ENCODE assay signal across 8 cellular contexts in genomic region chr18:45775726-45776125, GRCh38. TPM values are rescaled to one million over a fixed set of nuclear protein-coding genes. Genes with fewer than 3 reads are reported as not detected.
A peak's percentile ranks its signal among the peaks of the same experiment; 100 is the strongest.
DNase-seq lines count a peak whose midpoint lies in the region; TF ChIP-seq lines count a peak whose summit lies in the region.

No MANE protein-coding gene starts in this region.

- TF ChIP-seq EP300 in transverse colon (IDR thresholded peaks at IDR 0.05; ENCODE audit: low read depth), result no peak

- H3K4me1 Mint-ChIP-seq in activated naive CD4-positive, alpha-beta T cell treated with anti-CD3 and anti-CD28 coated beads for 36 hours (ENCODE audit: low read depth), result peaks cover 10% of the 10 kb centered on the region

- in situ Hi-C loops in transverse colon (cut with MboI; ENCODE audit: low pct_ligation_motif_present in 1 of 4, low pct_unique_long_range_greater_than_20kb in 1 of 4, low sequenced_read_pairs in 3 of 4), result no loop called here

- peak overlapping the region; percentile 95 for H3K9ac ChIP-seq in mesendoderm (ENCODE audit: low read length)

- no peaks in the 10 kb centered on the region for H3K36me3 ChIP-seq in breast epithelium
- H3K36me3 ChIP-seq in mesendoderm (ENCODE audit: control insufficient read depth, insufficient read depth, low read length), result no peaks in the 10 kb centered on the region
- no peaks in the 10 kb centered on the region for H3K36me3 ChIP-seq in transverse colon

- H3K9me3 ChIP-seq in breast epithelium (no peaks in the 10 kb centered on the region), transverse colon (no peaks in the 10 kb centered on the region)

- H2AK5ac ChIP-seq in mesendoderm (ENCODE audit: low read length), result no peak overlapping the region

- peak overlapping the region; percentile 79 to 88 for H3K27ac ChIP-seq in breast epithelium
- no peak overlapping the region for H3K27ac ChIP-seq in mesendoderm (ENCODE audit: low read depth, low read length)
- H3K27ac ChIP-seq in transverse colon, result peak overlapping the region; percentile 46 to 65 (median 53)

- H3K4me2 ChIP-seq in mesendoderm (ENCODE audit: low read length), result peak overlapping the region; percentile 65

- H3K27me3 ChIP-seq in breast epithelium (no peaks in the 10 kb centered on the region), mesendoderm (ENCODE audit: insufficient read depth, low read length, poor library complexity) (no peaks in the 10 kb centered on the region), transverse colon (peaks cover 15% of the 10 kb centered on the region)

- no peak overlapping the region for H3K27ac Mint-ChIP-seq in activated naive CD4-positive, alpha-beta T cell treated with anti-CD3 and anti-CD28 coated beads for 36 hours

- no peaks in the 10 kb centered on the region for H3K79me1 ChIP-seq in mesendoderm (ENCODE audit: low read length)

- CTCF ChIA-PET in activated naive CD4-positive, alpha-beta T cell treated with anti-CD3 and anti-CD28 coated beads for 36 hours (lab: Charles Lee), result interaction anchor here (0.9 to 1.5 kb wide), 7 partner anchors 8 to 110 kb away, joined by 3 to 7 read pairs (median 4); no protein-coding TSS in a partner anchor

- no peak for DNase-seq in activated naive CD4-positive, alpha-beta T cell treated with anti-CD3 and anti-CD28 coated beads for 36 hours
- DNase-seq in activated naive CD4-positive, alpha-beta T cell treated with anti-CD3 and anti-CD28 coated beads, Interleukin-2, amount 50 U/mL, for 16 hours, result no peak
- DNase-seq in breast epithelium (ENCODE audit: low spot score in 2 of 2) (no peak), mesendoderm (peak; percentile 33), transverse colon (no peak), A172 (ENCODE audit: low spot score) (no peak), CD1c-positive myeloid dendritic cell (ENCODE audit: extremely low spot score) (no peak), SHP77 treated with DMSO at 0.1 percent for 48 hours (lab: John Stamatoyannopoulos, UW) (no peak)

- no peaks in the 10 kb centered on the region for H3K79me2 ChIP-seq in mesendoderm (ENCODE audit: control insufficient read depth, insufficient read depth, low read length)

- peak overlapping the region; percentile 7 for H4K8ac ChIP-seq in mesendoderm (ENCODE audit: low read depth, low read length)

- peak overlapping the region; percentile 79 for H3K4me3 Mint-ChIP-seq in activated naive CD4-positive, alpha-beta T cell treated with anti-CD3 and anti-CD28 coated beads for 36 hours

- no peak overlapping the region for H4K5ac ChIP-seq in mesendoderm (ENCODE audit: low read length)

- peak overlapping the region; percentile 65 to 82 (median 71) for H3K4me3 ChIP-seq in breast epithelium
- H3K4me3 ChIP-seq in mesendoderm (ENCODE audit: low read length), result peak overlapping the region; percentile 77
- H3K4me3 ChIP-seq in transverse colon, result peak overlapping the region; percentile 43 to 53 (median 46)

- H3K23ac ChIP-seq in mesendoderm (ENCODE audit: low read length), result no peak overlapping the region

- H3K56ac ChIP-seq in mesendoderm (ENCODE audit: low read length), result peak overlapping the region; percentile 97

- H3K18ac ChIP-seq in mesendoderm (ENCODE audit: low read length), result peak overlapping the region; percentile 91

- no peaks in the 10 kb centered on the region for H3K36me3 Mint-ChIP-seq in activated naive CD4-positive, alpha-beta T cell treated with anti-CD3 and anti-CD28 coated beads for 36 hours (ENCODE audit: low read depth)

- H2BK5ac ChIP-seq in mesendoderm (ENCODE audit: low read length), result no peak overlapping the region

- peaks cover 7% of the 10 kb centered on the region for H3K27me3 Mint-ChIP-seq in activated naive CD4-positive, alpha-beta T cell treated with anti-CD3 and anti-CD28 coated beads for 36 hours (ENCODE audit: low read depth)

- TF ChIP-seq POLR2A in breast epithelium (IDR thresholded peaks at IDR 0.05) (no peak), transverse colon (IDR thresholded peaks at IDR 0.05) (no peak)

- H3K4ac ChIP-seq in mesendoderm (ENCODE audit: low read depth, low read length), result peak overlapping the region; percentile 20

- H3K4me1 ChIP-seq in breast epithelium (no peaks in the 10 kb centered on the region), mesendoderm (ENCODE audit: control insufficient read depth, low read depth, low read length) (peaks cover 2% of the 10 kb centered on the region), transverse colon (peaks cover 0 to 8% (median 2%) of the 10 kb centered on the region in 4 donors)

- TF ChIP-seq CTCF in breast epithelium (IDR thresholded peaks at IDR 0.05) (no peak), transverse colon (IDR thresholded peaks at IDR 0.05) (no peak)

- no peak overlapping the region for H2BK15ac ChIP-seq in mesendoderm (replicated peaks; ENCODE audit: low read depth)

- H2BK120ac ChIP-seq in mesendoderm (ENCODE audit: low read depth, low read length), result no peak overlapping the region

- H3K9me3 Mint-ChIP-seq in activated naive CD4-positive, alpha-beta T cell treated with anti-CD3 and anti-CD28 coated beads for 36 hours, result no peaks in the 10 kb centered on the region

- no CpG with 5 or more reads among the region's 8 CpGs for WGBS in mesendoderm (ENCODE audit: extremely low coverage, insufficient coverage, low lambda C conversion rate)
- 59% methylated on average over 8 of the region's 8 CpGs; no CpG with 5 or more reads in 1 of the 2 donors for WGBS in transverse colon (ENCODE audit: low coverage in 1 of 2), 2 donors

- intact Hi-C loops in activated naive CD4-positive, alpha-beta T cell treated with anti-CD3 and anti-CD28 coated beads for 36 hours (cut with micrococcal nuclease), result loop anchor here (2.0 to 5.0 kb wide), 2 partner anchors 62 to 99 kb away; no protein-coding TSS in a partner anchor
- intact Hi-C loops in breast epithelium (cut with DNase I; ENCODE audit: low total_unique reads) (no loop called here), transverse colon (cut with DNase I; ENCODE audit: low total_unique reads) (no loop called here)

RNA-seq across cellular contexts. Expression of gene SIGLEC15, which starts 49.7 kb away (rescaled TPM):
- not detected for total RNA-seq in activated naive CD4-positive, alpha-beta T cell treated with anti-CD3 and anti-CD28 coated beads for 36 hours
- total RNA-seq in breast epithelium (1 to 10 TPM in 1 of 3 donors, under 1 TPM in 2; 0.16 to 1.5 (median 0.66) TPM), transverse colon (not detected)
- polyA plus RNA-seq in mesendoderm (2013, experiment 1 of 2), result 0.17 TPM
- polyA plus RNA-seq in mesendoderm (2013, experiment 2 of 2), result 0.21 TPM
- total RNA-seq in A172 (2014; rRNA removed; shearing (Covaris generic)), result 0.07 and 0.12 TPM in 2 replicates

RNA-seq across cellular contexts. Expression of gene SLC14A1, which starts 51.7 kb away (rescaled TPM):
- total RNA-seq in activated naive CD4-positive, alpha-beta T cell treated with anti-CD3 and anti-CD28 coated beads for 36 hours, result under 1 TPM; 0.26 to 0.74 TPM
- total RNA-seq in breast epithelium (1 to 10 TPM in 2 of 3 donors, under 1 TPM in 1; 0.64 to 2.6 (median 2.3) TPM), transverse colon (1 to 10 TPM in 1 of 4 donors, under 1 TPM in 2, not detected in 1; 0.75 to 2.9 (median 0.95) TPM)
- polyA plus RNA-seq in mesendoderm (2013, experiment 1 of 2), result 0.14 TPM
- 0.03 TPM for polyA plus RNA-seq in mesendoderm (2013, experiment 2 of 2)
- total RNA-seq in A172 (2014; rRNA removed; shearing (Covaris generic)), result 1.6 TPM in 1 of 2 replicates, not detected in the other
